ENCODE assay signal across 27 cellular contexts in genomic region chr9:95887926-95888497, GRCh38. TPM values are rescaled to one million over a fixed set of nuclear protein-coding genes. Genes with fewer than 3 reads are reported as not detected.
A peak's percentile ranks its signal among the peaks of the same experiment; 100 is the strongest.
DNase-seq lines count a peak whose midpoint lies in the region; ATAC-seq, FAIRE-seq and TF ChIP-seq lines count a peak whose summit lies in the region.
"Had no signal": no experiment of that assay in that cellular context is flagged by ENCODE, and none has a peak within 500 bp of the region (broad histone marks: within the 10 kb centered on the region; RNA-seq: fewer than 3 reads in every experiment).

No MANE protein-coding gene starts in this region.

- H4K20me1 ChIP-seq in Loucy (ENCODE audit: insufficient read depth, low read length, poor library complexity, severe bottlenecking), result peaks cover 6% of the 10 kb centered on the region

- TF ChIP-seq CTCF in Loucy (conservative IDR thresholded peaks at IDR 0.05; ENCODE audit: low read length), result no peak

- H3K27me3 ChIP-seq in Loucy (ENCODE audit: insufficient read depth, low read length, poor library complexity, severe bottlenecking) (no peaks in the 10 kb centered on the region), small intestine (ENCODE audit: control insufficient read depth in 2 of 2, insufficient read depth in 2 of 2, low read length in 2 of 2) (no peaks in the 10 kb centered on the region)
- H3K27me3 ChIP-seq: SJSA1, thyroid gland had no signal

- H3K27ac Mint-ChIP-seq in activated T-cell treated with anti-CD3 and anti-CD28 coated beads, Interleukin-2, amount 50 U/mL, for 72 hours, result peak overlapping the region; percentile 63
- peak overlapping the region in 1 of 2 donors; percentile 75 for H3K27ac Mint-ChIP-seq in activated naive CD4-positive, alpha-beta T cell treated with anti-CD3 and anti-CD28 coated beads, Interleukin-2, amount 50 U/mL, for 72 hours
- H3K27ac Mint-ChIP-seq: GM23338; progenitor cell of endocrine pancreas; stimulated activated memory B cell treated with anti-CD40 and anti-IgM and Interleukin-4, amounts not matched to agents 10 μg/mL and 1 μg/mL and 100 μg/mL, for 72 hours had no signal

- WGBS in small intestine, 3 donors, result 63 to 85% (median 70%) methylated on average over 1 of the region's 1 CpG

- H3K9me2 ChIP-seq in Loucy (replicated peaks; ENCODE audit: low read depth, low read length), result no peaks in the 10 kb centered on the region

- H3K4me1 ChIP-seq in Loucy (ENCODE audit: insufficient read depth, low read length, poor library complexity, severe bottlenecking) (peaks cover 38% of the 10 kb centered on the region), small intestine (ENCODE audit: control insufficient read depth in 2 of 2, insufficient read depth in 1 of 2, low read depth in 1 of 2, low read length in 1 of 2) (peaks cover 0 to 2% of the 10 kb centered on the region in 2 donors)
- H3K4me1 ChIP-seq: SJSA1, thyroid gland had no signal

- H3K9me3 ChIP-seq in Loucy (ENCODE audit: insufficient read depth, low read depth, low read length), result peaks cover 3% of the 10 kb centered on the region; the same call in 1 of the 2 replicates
- no peaks in the 10 kb centered on the region for H3K9me3 ChIP-seq in small intestine (ENCODE audit: control insufficient read depth, low read depth)
- H3K9me3 ChIP-seq: SJSA1, thyroid gland had no signal

- no peaks in the 10 kb centered on the region for H3K27me3 Mint-ChIP-seq in activated T-cell treated with anti-CD3 and anti-CD28 coated beads, Interleukin-2, amount 50 U/mL, for 72 hours (ENCODE audit: low read depth)
- H3K27me3 Mint-ChIP-seq: progenitor cell of endocrine pancreas; stimulated activated memory B cell treated with anti-CD40 and anti-IgM and Interleukin-4, amounts not matched to agents 10 μg/mL and 1 μg/mL and 100 μg/mL, for 72 hours had no signal

- peaks cover 5 to 23% of the 10 kb centered on the region in 2 donors for H3K36me3 Mint-ChIP-seq in activated T-cell treated with anti-CD3 and anti-CD28 coated beads, Interleukin-2, amount 50 U/mL, for 72 hours (ENCODE audit: insufficient read depth in 2 of 2)
- H3K36me3 Mint-ChIP-seq in activated naive CD4-positive, alpha-beta T cell treated with anti-CD3 and anti-CD28 coated beads, Interleukin-2, amount 50 U/mL, for 72 hours, result peaks cover 18 to 54% of the 10 kb centered on the region in 2 donors

- H3K36me3 ChIP-seq in Loucy (ENCODE audit: insufficient read depth, low read length) (peaks cover 17% of the 10 kb centered on the region), small intestine (ENCODE audit: control insufficient read depth in 2 of 2, insufficient read depth in 2 of 2, low read length in 2 of 2) (peaks cover 0 to 1% of the 10 kb centered on the region in 2 donors)
- H3K36me3 ChIP-seq: thyroid gland had no signal

- H3K4me3 Mint-ChIP-seq in activated T-cell treated with anti-CD3 and anti-CD28 coated beads, Interleukin-2, amount 50 U/mL, for 72 hours, result peak overlapping the region; percentile 43 to 63
- H3K4me3 Mint-ChIP-seq: GM23338; stimulated activated memory B cell treated with anti-CD40 and anti-IgM and Interleukin-4, amounts not matched to agents 10 μg/mL and 1 μg/mL and 100 μg/mL, for 72 hours had no signal

- H3K4me3 ChIP-seq in Loucy (ENCODE audit: low read length, poor library complexity, severe bottlenecking) (peak overlapping the region; percentile 19), small intestine (ENCODE audit: low read depth in 1 of 2, low read length in 2 of 2) (no peak overlapping the region)
- H3K4me3 ChIP-seq: GM23338, SJSA1, thyroid gland had no signal

- no peaks in the 10 kb centered on the region for H3F3A ChIP-seq in Loucy (ENCODE audit: low read depth)

- peaks cover 76% of the 10 kb centered on the region for H3K4me1 Mint-ChIP-seq in activated T-cell treated with anti-CD3 and anti-CD28 coated beads, Interleukin-2, amount 50 U/mL, for 72 hours (ENCODE audit: low read depth)
- H3K4me1 Mint-ChIP-seq: GM23338 had no signal

- peaks cover 0 to 1% of the 10 kb centered on the region in 2 donors for H3K9me3 Mint-ChIP-seq in activated T-cell treated with anti-CD3 and anti-CD28 coated beads, Interleukin-2, amount 50 U/mL, for 72 hours
- peaks cover 0 to 5% of the 10 kb centered on the region in 2 donors for H3K9me3 Mint-ChIP-seq in activated naive CD4-positive, alpha-beta T cell treated with anti-CD3 and anti-CD28 coated beads, Interleukin-2, amount 50 U/mL, for 72 hours
- H3K9me3 Mint-ChIP-seq: GM23338; stimulated activated memory B cell treated with anti-CD40 and anti-IgM and Interleukin-4, amounts not matched to agents 10 μg/mL and 1 μg/mL and 100 μg/mL, for 72 hours had no signal

- H2AFZ ChIP-seq in Loucy (ENCODE audit: low read length), result no peak overlapping the region
- H2AFZ ChIP-seq: GM23338 had no signal

- H3K9ac ChIP-seq in Loucy (ENCODE audit: low read depth, low read length, poor library complexity, severe bottlenecking), result peak overlapping the region; percentile 37

- peaks cover 88% of the 10 kb centered on the region for H3K79me2 ChIP-seq in Loucy (ENCODE audit: insufficient read depth, low read length)

- H3K4me2 ChIP-seq in Loucy (ENCODE audit: low read depth, low read length, poor library complexity, severe bottlenecking), result peak overlapping the region; percentile 57
- H3K4me2 ChIP-seq: GM23338 had no signal

- DNase-seq in activated T-cell treated with anti-CD3 and anti-CD28 coated beads, Interleukin-2, amount 50 U/mL, for 72 hours, result no peak
- DNase-seq in activated T-cell treated with anti-CD3 and anti-CD28 coated beads for 4 hours (no peak), small intestine (peak; percentile 27), SW480 (ENCODE audit: low spot score) (no peak), NCI-H1436 treated with DMSO at 0.1 percent for 48 hours (lab: John Stamatoyannopoulos, UW) (no peak)
- no peak for DNase-seq in activated naive CD4-positive, alpha-beta T cell treated with anti-CD3 and anti-CD28 coated beads, Interleukin-2, amount 50 U/mL, for 72 hours (ENCODE audit: low spot score in 2 of 2)
- DNase-seq: ACHN, amniotic stem cell, dermis blood vessel endothelial cell, DMS79, Karpas-422, NCI-H1048, NCI-H2029, NCI-H226, NCI-H82, T1000, thyroid gland had no signal

- no peak overlapping the region for H3K27ac ChIP-seq in small intestine (ENCODE audit: low read depth in 1 of 2, low read length in 1 of 2)
- H3K27ac ChIP-seq: C4-2B, SJSA1, thyroid gland had no signal

- FAIRE-seq in small intestine (lab: Jason Lieb, UNC), result no peak
- FAIRE-seq: bronchial epithelial cell, GM12892 had no signal

- no peak for ATAC-seq in activated T-cell treated with anti-CD3 and anti-CD28 coated beads, Interleukin-2, amount 50 U/mL, for 72 hours (replicated peaks in 1 of 2)
- ATAC-seq in activated naive CD4-positive, alpha-beta T cell treated with anti-CD3 and anti-CD28 coated beads, Interleukin-2, amount 50 U/mL, for 72 hours, result peak; percentile 26 to 50
- ATAC-seq in HG02678 (IDR thresholded peaks at IDR 0.05; ENCODE audit: unreplicated experiment), result no peak
- ATAC-seq: activated CD4-positive, CD25-positive, alpha-beta regulatory T cell treated with anti-CD3 and anti-CD28 coated beads, Interleukin-2, amount 50 U/mL, for 24 hours; GM23338; stimulated activated memory B cell treated with anti-CD40 and anti-IgM and Interleukin-4, amounts not matched to agents 10 μg/mL and 1 μg/mL and 100 μg/mL, for 72 hours had no signal

RNA-seq across cellular contexts. Expression of gene ERCC6L2, which starts 12.5 kb away (rescaled TPM):
- total RNA-seq in activated T-cell treated with anti-CD3 and anti-CD28 coated beads, Interleukin-2, amount 50 U/mL, for 72 hours, result 10 to 100 TPM; 24.1 to 30.7 TPM
- 10 to 100 TPM; 26.8 to 40.7 TPM for total RNA-seq in activated naive CD4-positive, alpha-beta T cell treated with anti-CD3 and anti-CD28 coated beads, Interleukin-2, amount 50 U/mL, for 72 hours
- polyA plus RNA-seq in small intestine, result 10 to 100 TPM in 1 of 3 donors, 1 to 10 TPM in 2; 4.9 to 10.1 (median 8.5) TPM

Comparison
In these comparisons a context has a peak if more than half of its experiments do, and no peak if none do; other contexts are left out.
1. ATAC-seq: peak in activated naive CD4-positive, alpha-beta T cell treated with anti-CD3 and anti-CD28 coated beads, Interleukin-2, amount 50 U/mL, for 72 hours (2 of 2); none in activated T-cell treated with anti-CD3 and anti-CD28 coated beads, Interleukin-2, amount 50 U/mL, for 72 hours (0 of 2) and HG02678 (single experiment).